Comparison of ENCODE assay signal across 7 cellular contexts in genomic region chr3:185537369-185537970, GRCh38. TPM values are rescaled to one million over a fixed set of nuclear protein-coding genes. Genes with fewer than 3 reads are reported as not detected.
A peak's percentile ranks its signal among the peaks of the same experiment; 100 is the strongest.
DNase-seq lines count a peak whose midpoint lies in the region; ATAC-seq, FAIRE-seq and TF ChIP-seq lines count a peak whose summit lies in the region.

No MANE protein-coding gene starts in this region.

- ATAC-seq in GM21576 (IDR thresholded peaks at IDR 0.05; ENCODE audit: unreplicated experiment) (peak; percentile 99), foreskin keratinocyte (peak; percentile 99)

- no peak overlapping the region for H3K4me3 ChIP-seq in skeletal muscle satellite cell (ENCODE audit: low read length)
- H3K4me3 ChIP-seq in HAP-1: no peak overlapping the region

- 0 out of 2 replicates have a peak, but pooled peaks have one; percentile 18 for TF ChIP-seq POLR2A in GM12892 (IDR thresholded peaks at IDR 0.05; ENCODE audit: low read depth, low read length)

- no peaks in the 10 kb centered on the region for H3K27me3 ChIP-seq in foreskin keratinocyte
- peaks cover 13% of the 10 kb centered on the region for H3K27me3 ChIP-seq in skeletal muscle satellite cell (ENCODE audit: control insufficient read depth, insufficient read depth, low read length)
- no peaks in the 10 kb centered on the region for H3K27me3 ChIP-seq in HAP-1 (ENCODE audit: low read depth)

- DNase-seq in GM12892 (ENCODE audit: insufficient read length) (peak; percentile 59), HT-29 (ENCODE audit: low spot score) (peak; percentile 93), UCSD-AML1 (lab: John Stamatoyannopoulos, UW; ENCODE audit: unreplicated experiment) (peak; percentile 35), foreskin keratinocyte (peak; percentile 98 to 99), HAP-1 (ENCODE audit: low spot score in 2 of 2) (no peak)

- H3K4me2 ChIP-seq in skeletal muscle satellite cell (ENCODE audit: low read length): peak overlapping the region; percentile 46

- H3K4me1 ChIP-seq in foreskin keratinocyte (peaks cover 12% of the 10 kb centered on the region), skeletal muscle satellite cell (ENCODE audit: control insufficient read depth, insufficient read depth, low read length) (peaks cover 7% of the 10 kb centered on the region), HAP-1 (no peaks in the 10 kb centered on the region)

- no peaks in the 10 kb centered on the region for H3K36me3 ChIP-seq in skeletal muscle satellite cell (ENCODE audit: insufficient read depth, low read length)
- no peaks in the 10 kb centered on the region for H3K36me3 ChIP-seq in HAP-1 (replicated peaks)

- no peak for TF ChIP-seq CTCF in foreskin keratinocyte (conservative IDR thresholded peaks at IDR 0.05)

- H3K9me3 ChIP-seq in skeletal muscle satellite cell (replicated peaks; ENCODE audit: low read length) (no peaks in the 10 kb centered on the region), HAP-1 (no peaks in the 10 kb centered on the region)

- in situ Hi-C loops in HAP-1 (cut with MboI; ENCODE audit: low sequenced_read_pairs): no loop called here

- peak; percentile 93 for FAIRE-seq in GM12892 (lab: Jason Lieb, UNC)

- H3K9ac ChIP-seq in skeletal muscle satellite cell (ENCODE audit: low read depth, low read length): no peak overlapping the region

- H3K27ac ChIP-seq in foreskin keratinocyte: peak overlapping the region; percentile 63

RNA-seq across cellular contexts. Expression of gene LIPH, which starts 14.9 kb away (rescaled TPM):
- 0.81 TPM for polyA plus RNA-seq in GM12892 (2012; ENCODE audit: missing spikeins)
- total RNA-seq in HT-29 (2014; rRNA removed; shearing (Covaris generic)): 5.3 and 11.6 TPM in 2 replicates
- total RNA-seq in foreskin keratinocyte: 0.03 and 0.07 TPM in 2 replicates
- polyA plus RNA-seq in foreskin keratinocyte: not detected in 2 replicates
- not detected in 2 replicates for total RNA-seq in skeletal muscle satellite cell (2012; rRNA removed)

RNA-seq across cellular contexts. Expression of gene TMEM41A, which starts 38.6 kb away (rescaled TPM):
- 10.6 TPM for polyA plus RNA-seq in GM12892 (2012; ENCODE audit: missing spikeins)
- total RNA-seq in HT-29 (2014; rRNA removed; shearing (Covaris generic)): 18.0 and 19.9 TPM in 2 replicates
- 20.2 and 21.0 TPM in 2 replicates for total RNA-seq in foreskin keratinocyte
- 13.2 and 15.2 TPM in 2 replicates for polyA plus RNA-seq in foreskin keratinocyte
- 10.1 and 11.1 TPM in 2 replicates for total RNA-seq in skeletal muscle satellite cell (2012; rRNA removed)

RNA-seq across cellular contexts. Expression of gene SENP2, which starts 48.6 kb away (rescaled TPM):
- 18.7 TPM for polyA plus RNA-seq in GM12892 (2012; ENCODE audit: missing spikeins)
- total RNA-seq in HT-29 (2014; rRNA removed; shearing (Covaris generic)): 9.3 and 13.2 TPM in 2 replicates
- total RNA-seq in foreskin keratinocyte: 30.7 and 33.4 TPM in 2 replicates
- 7.4 and 9.0 TPM in 2 replicates for polyA plus RNA-seq in foreskin keratinocyte
- total RNA-seq in skeletal muscle satellite cell (2012; rRNA removed): 17.9 and 20.8 TPM in 2 replicates

Comparison
In these comparisons a context has a peak if more than half of its experiments do, and no peak if none do; other contexts are left out.
1. DNase-seq: peak in GM12892 (single experiment), HT-29 (single experiment), UCSD-AML1 (single experiment) and foreskin keratinocyte (2 of 2); none in HAP-1 (0 of 2).